Comparison of ENCODE assay signal across 10 cellular contexts in genomic region chr4:103092245-103092644, GRCh38. TPM values are rescaled to one million over a fixed set of nuclear protein-coding genes. Genes with fewer than 3 reads are reported as not detected.
DNase-seq lines count a peak whose midpoint lies in the region; ATAC-seq and TF ChIP-seq lines count a peak whose summit lies in the region.
"Had no signal": no experiment of that assay in that cellular context is flagged by ENCODE, and none has a peak within 500 bp of the region (broad histone marks: within the 10 kb centered on the region; RNA-seq: fewer than 3 reads in every experiment).

No MANE protein-coding gene starts in this region.

- peak; percentile 45 for ATAC-seq in activated CD4-positive, alpha-beta T cell treated with anti-CD3 and anti-CD28 coated beads for 36 hours
- ATAC-seq in GM21576 (IDR thresholded peaks at IDR 0.05; ENCODE audit: unreplicated experiment): peak; percentile 14
- ATAC-seq in activated B cell treated with CpG ODN at 0.5 μM for 24 hours (ENCODE audit: low read depth): no peak
- peak; percentile 62 to 65 for ATAC-seq in natural killer cell treated with Interleukin-12 subunit alpha and Interleukin-12 subunit beta and Interleukin-15 and Interleukin-18, amount 100 ng/mL, for 72 hours
- ATAC-seq in GM19455 (IDR thresholded peaks at IDR 0.05; ENCODE audit: unreplicated experiment): no peak
- ATAC-seq: heart left ventricle had no signal

- peaks cover 18% of the 10 kb centered on the region for H3K4me1 Mint-ChIP-seq in activated CD4-positive, alpha-beta T cell treated with anti-CD3 and anti-CD28 coated beads for 36 hours
- peaks cover 12% of the 10 kb centered on the region for H3K4me1 Mint-ChIP-seq in activated B cell treated with CpG ODN at 0.5 μM for 24 hours
- peaks cover 15 to 21% of the 10 kb centered on the region in 2 donors for H3K4me1 Mint-ChIP-seq in natural killer cell treated with Interleukin-12 subunit alpha and Interleukin-12 subunit beta and Interleukin-15 and Interleukin-18, amount 100 ng/mL, for 72 hours (ENCODE audit: low read depth in 2 of 2)

- POLR2A ChIA-PET in activated CD4-positive, alpha-beta T cell treated with anti-CD3 and anti-CD28 coated beads for 36 hours (lab: Charles Lee): interaction anchor here (0.8 kb wide), 1 partner anchor 298 kb away, joined by 9 read pairs; no protein-coding TSS in a partner anchor
- POLR2A ChIA-PET in activated B cell treated with CpG ODN at 0.5 μM for 24 hours (lab: Charles Lee): no interaction called here

- peaks cover 7% of the 10 kb centered on the region for H3K36me3 Mint-ChIP-seq in activated CD4-positive, alpha-beta T cell treated with anti-CD3 and anti-CD28 coated beads for 36 hours (ENCODE audit: low read depth)
- peaks cover 19% of the 10 kb centered on the region for H3K36me3 Mint-ChIP-seq in activated B cell treated with CpG ODN at 0.5 μM for 24 hours (ENCODE audit: low read depth)
- peaks cover 4% of the 10 kb centered on the region for H3K36me3 Mint-ChIP-seq in natural killer cell treated with Interleukin-12 subunit alpha and Interleukin-12 subunit beta and Interleukin-15 and Interleukin-18, amount 100 ng/mL, for 72 hours

- no peaks in the 10 kb centered on the region for H3K9me3 Mint-ChIP-seq in activated CD4-positive, alpha-beta T cell treated with anti-CD3 and anti-CD28 coated beads for 36 hours (ENCODE audit: low read depth)
- no peaks in the 10 kb centered on the region for H3K9me3 Mint-ChIP-seq in activated B cell treated with CpG ODN at 0.5 μM for 24 hours
- no peaks in the 10 kb centered on the region for H3K9me3 Mint-ChIP-seq in natural killer cell treated with Interleukin-12 subunit alpha and Interleukin-12 subunit beta and Interleukin-15 and Interleukin-18, amount 100 ng/mL, for 72 hours

- no peak for TF ChIP-seq CTCF in activated B cell treated with CpG ODN at 0.5 μM for 24 hours (IDR thresholded peaks at IDR 0.05)

- DNase-seq in activated CD4-positive, alpha-beta T cell treated with anti-CD3 and anti-CD28 coated beads for 36 hours: no peak
- DNase-seq in activated CD4-positive, alpha-beta T cell treated with anti-CD3 and anti-CD28 coated beads for 48 hours: no peak
- DNase-seq in activated B cell treated with CpG ODN at 0.5 μM for 24 hours (no peak), AG08395 (ENCODE audit: low spot score) (no peak), NCI-H1930 (lab: John Stamatoyannopoulos, UW) (no peak)
- no peak for DNase-seq in natural killer cell treated with Interleukin-12 subunit alpha and Interleukin-12 subunit beta and Interleukin-15 and Interleukin-18, amount 100 ng/mL, for 72 hours (ENCODE audit: low spot score)
- DNase-seq: activated CD8-positive, alpha-beta memory T cell treated with anti-CD3 and anti-CD28 coated beads, Interleukin-2, amount 50 U/mL, for 48 hours; heart left ventricle had no signal

- CTCF ChIA-PET in activated CD4-positive, alpha-beta T cell treated with anti-CD3 and anti-CD28 coated beads for 36 hours (lab: Charles Lee): interaction anchor here (0.6 to 8.8 kb wide), 22 partner anchors 8 to 672 kb away, joined by 3 to 66 read pairs (median 6); partner anchors contain the start of genes BDH2 and SLC9B2
- CTCF ChIA-PET in activated B cell treated with CpG ODN at 0.5 μM for 24 hours (lab: Charles Lee): interaction anchor here (0.7 to 4.0 kb wide), 14 partner anchors 8 to 592 kb away, joined by 3 to 21 read pairs (median 5); partner anchors contain the start of genes BDH2, NFKB1 and SLC9B2

- H3K4me3 Mint-ChIP-seq in activated CD4-positive, alpha-beta T cell treated with anti-CD3 and anti-CD28 coated beads for 36 hours: no peak overlapping the region
- no peak overlapping the region for H3K4me3 Mint-ChIP-seq in activated B cell treated with CpG ODN at 0.5 μM for 24 hours
- H3K4me3 Mint-ChIP-seq in natural killer cell treated with Interleukin-12 subunit alpha and Interleukin-12 subunit beta and Interleukin-15 and Interleukin-18, amount 100 ng/mL, for 72 hours: peak overlapping the region; percentile 63

- no peak overlapping the region for H3K27ac Mint-ChIP-seq in activated CD4-positive, alpha-beta T cell treated with anti-CD3 and anti-CD28 coated beads for 36 hours
- peak overlapping the region; percentile 6 for H3K27ac Mint-ChIP-seq in activated B cell treated with CpG ODN at 0.5 μM for 24 hours
- H3K27ac Mint-ChIP-seq in natural killer cell treated with Interleukin-12 subunit alpha and Interleukin-12 subunit beta and Interleukin-15 and Interleukin-18, amount 100 ng/mL, for 72 hours: peak overlapping the region; percentile 49 to 80

- intact Hi-C loops in activated CD4-positive, alpha-beta T cell treated with anti-CD3 and anti-CD28 coated beads for 36 hours (cut with DNase I, micrococcal nuclease): loop anchor here in 1 of 2 experiments (5.0 kb wide), 1 partner anchor 645 kb away; no protein-coding TSS in a partner anchor
- intact Hi-C loops in activated B cell treated with CpG ODN at 0.5 μM for 24 hours (cut with micrococcal nuclease): loop anchor here (10.0 kb wide), 1 partner anchor 407 kb away; no protein-coding TSS in a partner anchor

- H3K27me3 Mint-ChIP-seq in activated CD4-positive, alpha-beta T cell treated with anti-CD3 and anti-CD28 coated beads for 36 hours: no peaks in the 10 kb centered on the region
- no peaks in the 10 kb centered on the region for H3K27me3 Mint-ChIP-seq in activated B cell treated with CpG ODN at 0.5 μM for 24 hours
- no peaks in the 10 kb centered on the region for H3K27me3 Mint-ChIP-seq in natural killer cell treated with Interleukin-12 subunit alpha and Interleukin-12 subunit beta and Interleukin-15 and Interleukin-18, amount 100 ng/mL, for 72 hours

RNA-seq across cellular contexts. Expression of gene BDH2, which starts 7.4 kb away (rescaled TPM):
- 10 to 100 TPM; 12.7 to 14.8 TPM for total RNA-seq in activated CD4-positive, alpha-beta T cell treated with anti-CD3 and anti-CD28 coated beads for 36 hours
- total RNA-seq in activated B cell treated with CpG ODN at 0.5 μM for 24 hours: 5.1 and 6.5 TPM in 2 replicates
- total RNA-seq in natural killer cell treated with Interleukin-12 subunit alpha and Interleukin-12 subunit beta and Interleukin-15 and Interleukin-18, amount 100 ng/mL, for 72 hours: 10 to 100 TPM in 1 of 2 donors, 1 to 10 TPM in 1; 9.1 to 13.5 TPM

RNA-seq across cellular contexts. Expression of gene SLC9B2, which starts 15.7 kb away (rescaled TPM):
- total RNA-seq in activated CD4-positive, alpha-beta T cell treated with anti-CD3 and anti-CD28 coated beads for 36 hours: 10 to 100 TPM; 30.6 to 31.2 TPM
- 31.3 and 33.4 TPM in 2 replicates for total RNA-seq in activated B cell treated with CpG ODN at 0.5 μM for 24 hours
- 10 to 100 TPM; 19.6 to 46.6 TPM for total RNA-seq in natural killer cell treated with Interleukin-12 subunit alpha and Interleukin-12 subunit beta and Interleukin-15 and Interleukin-18, amount 100 ng/mL, for 72 hours

Comparison
In these comparisons a context has a peak if more than half of its experiments do, and no peak if none do; other contexts are left out.
1. ATAC-seq: peak in activated CD4-positive, alpha-beta T cell treated with anti-CD3 and anti-CD28 coated beads for 36 hours (single experiment), GM21576 (single experiment) and natural killer cell treated with Interleukin-12 subunit alpha and Interleukin-12 subunit beta and Interleukin-15 and Interleukin-18, amount 100 ng/mL, for 72 hours (2 of 2); none in activated B cell treated with CpG ODN at 0.5 μM for 24 hours (single experiment) and GM19455 (single experiment).